ENCODE assay signal across 13 cellular contexts in the genomic region with DNA sequence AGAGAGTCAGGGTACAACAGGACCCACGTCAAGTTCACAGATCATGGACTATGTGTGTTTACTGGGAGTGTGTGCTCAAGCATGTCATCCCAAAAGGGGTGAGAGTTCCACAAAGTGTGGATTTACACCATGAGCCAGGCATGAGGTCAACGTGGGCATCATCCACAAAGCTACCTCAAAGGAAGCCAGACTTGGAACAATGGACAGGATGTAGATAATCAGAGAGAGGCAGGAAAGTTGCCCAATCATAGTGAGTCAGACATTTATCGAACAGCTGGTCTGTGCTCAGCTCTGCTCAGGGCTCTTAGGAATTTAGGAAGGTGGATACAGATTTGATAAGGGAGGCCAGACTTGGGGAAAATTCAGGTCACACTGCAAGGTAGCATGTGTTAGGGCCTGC.
DNase-seq lines count a peak whose midpoint lies in the region; ATAC-seq, FAIRE-seq and TF ChIP-seq lines count a peak whose summit lies in the region.
"Had no signal": no experiment of that assay in that cellular context is flagged by ENCODE, and none has a peak within 500 bp of the region (broad histone marks: within the 10 kb centered on the region; RNA-seq: fewer than 3 reads in every experiment).

No MANE protein-coding gene starts in this region.

- H3K27me3 ChIP-seq in adipocyte (replicated peaks; ENCODE audit: control insufficient read depth, insufficient read depth, low read length): no peaks in the 10 kb centered on the region
- H3K27me3 ChIP-seq in left ventricle myocardium inferior (ENCODE audit: low read depth): no peaks in the 10 kb centered on the region

- TF ChIP-seq EP300 in A549 (IDR thresholded peaks at IDR 0.05): no peak

- H3K9me3 ChIP-seq in A549 (no peaks in the 10 kb centered on the region), adipocyte (ENCODE audit: control insufficient read depth, low read length) (peaks cover 9% of the 10 kb centered on the region), left ventricle myocardium inferior (replicated peaks) (peaks cover 11% of the 10 kb centered on the region)

- H3K4me1 Mint-ChIP-seq in T-cell: no peaks in the 10 kb centered on the region

- POLR2A ChIA-PET in A549 (lab: Yijun Ruan, JAX): no interaction called here
- POLR2A ChIA-PET in T-cell (lab: Charles Lee): no interaction called here

- peak in 1 of 2 experiments; percentile 62; a peak in 3 of 6 replicates for ATAC-seq in A549
- no peak for ATAC-seq in GM18505 (IDR thresholded peaks at IDR 0.05; ENCODE audit: unreplicated experiment)
- no peak for ATAC-seq in T-cell (replicated peaks in 1 of 4)
- ATAC-seq in stimulated activated naive CD8-positive, alpha-beta T cell treated with anti-CD3 and anti-CD28 coated beads, Interleukin-15, Interleukin-2, amounts not matched to agents 100 U/mL and 50 U/mL, for 24 hours: no peak
- no peak for ATAC-seq in HG02870 (IDR thresholded peaks at IDR 0.05; ENCODE audit: unreplicated experiment)

- H3K4me1 ChIP-seq in A549: peaks cover 9% of the 10 kb centered on the region
- peaks cover 34% of the 10 kb centered on the region for H3K4me1 ChIP-seq in adipocyte (ENCODE audit: control insufficient read depth, insufficient read depth, low read length)
- peaks cover 29% of the 10 kb centered on the region for H3K4me1 ChIP-seq in left ventricle myocardium inferior

- H3K27ac Mint-ChIP-seq in T-cell: no peak overlapping the region
- H3K27ac Mint-ChIP-seq: activated naive CD8-positive, alpha-beta T cell; CD8-positive, alpha-beta memory T cell had no signal

- no peak for FAIRE-seq in A549 (lab: Jason Lieb, UNC)

- TF ChIP-seq CTCF in A549 (IDR thresholded peaks at IDR 0.05) (no peak), HFF-Myc (IDR thresholded peaks at IDR 0.05; ENCODE audit: low read depth, low read length, missing control alignments) (no peak), left ventricle myocardium inferior (IDR thresholded peaks at IDR 0.05; ENCODE audit: borderline replicate concordance) (no peak)

- H3K9me3 Mint-ChIP-seq in T-cell: no peaks in the 10 kb centered on the region
- H3K9me3 Mint-ChIP-seq: CD8-positive, alpha-beta memory T cell had no signal

- H3K36me3 ChIP-seq in adipocyte (ENCODE audit: control insufficient read depth, insufficient read depth, low read length, severe bottlenecking): no peaks in the 10 kb centered on the region
- H3K36me3 ChIP-seq in left ventricle myocardium inferior: no peaks in the 10 kb centered on the region

- CTCF ChIA-PET in A549 (lab: Yijun Ruan, JAX) (interaction anchor here (0.6 kb wide), 1 partner anchor 26 kb away, joined by 3 read pairs; no protein-coding TSS in a partner anchor), T-cell (lab: Charles Lee) (no interaction called here)

- H3K36me3 Mint-ChIP-seq in T-cell: no peaks in the 10 kb centered on the region
- H3K36me3 Mint-ChIP-seq: activated naive CD8-positive, alpha-beta T cell; CD8-positive, alpha-beta memory T cell had no signal

- H3K4me3 ChIP-seq in A549 (no peak overlapping the region), HFF-Myc (replicated peaks; ENCODE audit: low read depth, low read length) (no peak overlapping the region), adipocyte (ENCODE audit: low read length) (no peak overlapping the region), left ventricle myocardium inferior (no peak overlapping the region)
- H3K4me3 ChIP-seq: skin epidermis had no signal

- intact Hi-C loops in left ventricle myocardium inferior (cut with micrococcal nuclease): no loop called here

- TF ChIP-seq RAD21 in A549 (conservative IDR thresholded peaks at IDR 0.05 in 1 of 2, IDR thresholded peaks at IDR 0.05 in 1 of 2): no peak

- H3K27me3 Mint-ChIP-seq in T-cell: peaks cover 4 to 15% of the 10 kb centered on the region in 2 donors

- 46% methylated on average over 3 of the region's 3 CpGs for WGBS in A549 (ENCODE audit: missing lambda C conversion rate)

- H3K4me3 Mint-ChIP-seq in T-cell: no peak overlapping the region
- H3K4me3 Mint-ChIP-seq: activated naive CD8-positive, alpha-beta T cell had no signal

- TF ChIP-seq POLR2A in A549 (IDR thresholded peaks at IDR 0.05; ENCODE audit: low read length) (no peak), GM18505 (IDR thresholded peaks at IDR 0.05; ENCODE audit: borderline replicate concordance, extremely low read depth, insufficient read depth, insufficient read length) (no peak)

- H3K9ac ChIP-seq in adipocyte (ENCODE audit: low read length): no peak overlapping the region

- DNase-seq in A549 (ENCODE audit: low read depth in 1 of 2, low spot score in 1 of 2) (peak; percentile 21 to 37), HFF-Myc (ENCODE audit: extremely low read depth, low read depth) (peak; percentile 37), adipocyte (ENCODE audit: low read depth) (peak; percentile 75), left ventricle myocardium inferior (no peak), T-cell (no peak)
- DNase-seq in stimulated activated naive CD8-positive, alpha-beta T cell treated with anti-CD3 and anti-CD28 coated beads, Interleukin-15, Interleukin-2, amounts not matched to agents 100 U/mL and 50 U/mL, for 24 hours: no peak
- DNase-seq: CD8-positive, alpha-beta memory T cell; NCI-H1930 had no signal

- H3K27ac ChIP-seq in A549 (peak overlapping the region; percentile 54 to 73), left ventricle myocardium inferior (replicated peaks) (peak overlapping the region; percentile 81)
- H3K27ac ChIP-seq: VCaP had no signal

- peak overlapping the region; percentile 25; the same call in 1 of the 3 replicates for H3K4me2 ChIP-seq in A549

TF ChIP-seq in A549, 52 proteins besides CTCF, POLR2A, EP300 and RAD21:
- TF ChIP-seq, protein P1, sequence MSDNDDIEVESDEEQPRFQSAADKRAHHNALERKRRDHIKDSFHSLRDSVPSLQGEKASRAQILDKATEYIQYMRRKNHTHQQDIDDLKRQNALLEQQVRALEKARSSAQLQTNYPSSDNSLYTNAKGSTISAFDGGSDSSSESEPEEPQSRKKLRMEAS (IDR thresholded peaks at IDR 0.05): 0 out of 2 replicates have a peak, but pooled peaks have one; percentile 12
- TF ChIP-seq CEBPB (IDR thresholded peaks at IDR 0.05) (peak in 1 of 2 experiments; percentile 59; a peak in 1 of 4 replicates), MAFK (IDR thresholded peaks at IDR 0.05; ENCODE audit: partially characterized antibody) (no peak)

Comparison
In these comparisons a context has a peak if more than half of its experiments do, and no peak if none do; other contexts are left out.
1. DNase-seq: peak in A549 (2 of 2), HFF-Myc (single experiment) and adipocyte (single experiment); none in left ventricle myocardium inferior (single experiment), T-cell (0 of 34) and stimulated activated naive CD8-positive, alpha-beta T cell treated with anti-CD3 and anti-CD28 coated beads, Interleukin-15, Interleukin-2, amounts not matched to agents 100 U/mL and 50 U/mL, for 24 hours (single experiment).